In genomic region chr19:19668230-19669012, GRCh38 we compare ENCODE assay signal across 8 cellular contexts. TPM values are rescaled to one million over a fixed set of nuclear protein-coding genes. Genes with fewer than 3 reads are reported as not detected.
A peak's percentile ranks its signal among the peaks of the same experiment; 100 is the strongest.
DNase-seq lines count a peak whose midpoint lies in the region; ATAC-seq and TF ChIP-seq lines count a peak whose summit lies in the region.

Gene ZNF101 (plus strand): TSS chr19:19668839. CDS start chr19:19668964, 125 bp downstream.

- 14% methylated on average over 8 of the region's 36 CpGs for WGBS in right lobe of liver (ENCODE audit: insufficient coverage, low coverage, low lambda C conversion rate, missing lambda C conversion rate)

- H3K9me3 ChIP-seq in CD4-positive, alpha-beta memory T cell (ENCODE audit: control insufficient read depth in 1 of 2, low read length in 2 of 2) = no peaks in the 10 kb centered on the region
- no peaks in the 10 kb centered on the region for H3K9me3 ChIP-seq in right lobe of liver

- peaks cover 30 to 43% of the 10 kb centered on the region in 2 donors for H3K36me3 Mint-ChIP-seq in CD4-positive, alpha-beta memory T cell

- H3K4me3 ChIP-seq in CD4-positive, alpha-beta memory T cell (ENCODE audit: low read length in 2 of 2) = peak within 1 kb of the TSS; percentile 69 to 90
- H3K4me3 ChIP-seq in dorsolateral prefrontal cortex = peak within 1 kb of the TSS; percentile 50 to 99 (median 91)
- peak within 1 kb of the TSS; percentile 71 to 89 (median 73) for H3K4me3 ChIP-seq in right lobe of liver

- POLR2A ChIA-PET in CD4-positive, alpha-beta memory T cell (lab: Charles Lee; ENCODE audit: partially characterized antibody) = interaction anchor here (0.6 to 8.2 kb wide), 56 partner anchors 8 to 897 kb away, joined by 3 to 135 read pairs (median 5); partner anchors contain the start of genes CILP2, GATAD2A, GMIP and LPAR2

- intact Hi-C loops in CD4-positive, alpha-beta memory T cell (cut with micrococcal nuclease) = loop anchor here (1.0 to 10.0 kb wide), 6 partner anchors 65 to 264 kb away; partner anchors contain the start of genes GATAD2A, ZNF14, ZNF253 and ZNF93
- intact Hi-C loops in dorsolateral prefrontal cortex (cut with DNase I) = loop anchor here (5.0 to 10.0 kb wide), 2 partner anchors 66 to 199 kb away; partner anchors contain the start of genes ZNF14 (in 2 of the 2) and ZNF253 (in 1 of the 2)
- intact Hi-C loops in right lobe of liver (cut with DNase I) = no loop called here

- no peaks in the 10 kb centered on the region for H3K27me3 Mint-ChIP-seq in CD4-positive, alpha-beta memory T cell

- H3K4me1 ChIP-seq in CD4-positive, alpha-beta memory T cell (ENCODE audit: insufficient read depth, low read length) = peaks cover 43% of the 10 kb centered on the region
- no peaks in the 10 kb centered on the region for H3K4me1 ChIP-seq in right lobe of liver

- peak within 1 kb of the TSS; percentile 92 to 99 (median 96) for H3K27ac Mint-ChIP-seq in CD4-positive, alpha-beta memory T cell

- H3K4me1 Mint-ChIP-seq in CD4-positive, alpha-beta memory T cell = peaks cover 12 to 55% (median 29%) of the 10 kb centered on the region in 4 donors

- DNase-seq in CD4-positive, alpha-beta memory T cell = peak; percentile 95 to 96 (median 96)
- DNase-seq in HK-2 (ENCODE audit: unreplicated experiment) (peak; percentile 91), NCI-H82 treated with DMSO at 0.1 percent for 48 hours (lab: John Stamatoyannopoulos, UW; ENCODE audit: unreplicated experiment) (peak; percentile 91), dorsolateral prefrontal cortex (peak; percentile 91 to 97 (median 96)), right lobe of liver (peak; percentile 94 to 95 (median 95))
- DNase-seq in activated CD4-positive, alpha-beta T cell treated with anti-CD3 and anti-CD28 coated beads, Interleukin-2, amount 50 U/mL, for 48 hours = peak; percentile 95 to 98
- peak; percentile 96 for DNase-seq in stimulated activated CD4-positive, alpha-beta T cell treated with anti-CD3 and anti-CD28 coated beads, Interleukin-4, amount 100 ng/mL, for 24 hours

- H3K27ac ChIP-seq in CD4-positive, alpha-beta memory T cell (ENCODE audit: low read depth, low read length) = peak within 1 kb of the TSS; percentile 85
- H3K27ac ChIP-seq in dorsolateral prefrontal cortex = peak within 1 kb of the TSS in 55 of 59 donors; percentile 11 to 92 (median 75)
- H3K27ac ChIP-seq in right lobe of liver = peak within 1 kb of the TSS; percentile 50 to 71 (median 67)

- ATAC-seq in GM19455 (IDR thresholded peaks at IDR 0.05; ENCODE audit: unreplicated experiment) (peak; percentile 58), right lobe of liver (peak; percentile 83 to 85 (median 84))

- H3K27me3 ChIP-seq in CD4-positive, alpha-beta memory T cell (ENCODE audit: insufficient read depth, low read length) = no peaks in the 10 kb centered on the region
- no peaks in the 10 kb centered on the region for H3K27me3 ChIP-seq in dorsolateral prefrontal cortex
- H3K27me3 ChIP-seq in right lobe of liver = no peaks in the 10 kb centered on the region

- peak; percentile 52 for TF ChIP-seq POLR2A in right lobe of liver (IDR thresholded peaks at IDR 0.05)

- CTCF ChIA-PET in CD4-positive, alpha-beta memory T cell (lab: Charles Lee; ENCODE audit: partially characterized antibody) = interaction anchor here (1.0 to 2.3 kb wide), 3 partner anchors 65 to 153 kb away, joined by 3 to 6 read pairs (median 3); partner anchors contain the start of genes ZNF14 and ZNF506

- peaks cover 22% of the 10 kb centered on the region for H3K36me3 ChIP-seq in CD4-positive, alpha-beta memory T cell (ENCODE audit: insufficient read depth, low read length)
- H3K36me3 ChIP-seq in right lobe of liver = peaks cover 0 to 1% (median 0%) of the 10 kb centered on the region in 4 donors

- peak within 1 kb of the TSS; percentile 84 to 94 (median 92) for H3K4me3 Mint-ChIP-seq in CD4-positive, alpha-beta memory T cell

- TF ChIP-seq CTCF in dorsolateral prefrontal cortex (IDR thresholded peaks at IDR 0.05 in 54 of 56, conservative IDR thresholded peaks at IDR 0.05 in 2 of 56; ENCODE audit: low read depth in 1 of 56, partially characterized antibody in 56 of 56) = peak in 23 of 56 donors; percentile 9 to 43 (median 20)
- no peak for TF ChIP-seq CTCF in right lobe of liver (IDR thresholded peaks at IDR 0.05)

- H3K9me3 Mint-ChIP-seq in CD4-positive, alpha-beta memory T cell = peaks cover 0 to 26% (median 16%) of the 10 kb centered on the region in 8 donors

RNA-seq across cellular contexts. Expression of gene ZNF101, which starts in this region (rescaled TPM):
- 100 to 1,000 TPM; 152 to 156 TPM for total RNA-seq in CD4-positive, alpha-beta memory T cell
- 100 to 1,000 TPM in 1 of 2 donors, 10 to 100 TPM in 1; 97.3 to 113 TPM for polyA plus RNA-seq in CD4-positive, alpha-beta memory T cell
- total RNA-seq in dorsolateral prefrontal cortex (10 to 100 TPM in 24 of 120 experiments, 1 to 10 TPM in 96; 3.0 to 14.8 (median 7.9) TPM), right lobe of liver (1 to 10 TPM; 1.7 to 5.1 (median 3.0) TPM)

Comparison
In these comparisons a context has a peak if more than half of its experiments do, and no peak if none do; other contexts are left out.
1. Peak in every context shown above with its lines: DNase-seq, ATAC-seq, H3K4me3 ChIP-seq and H3K27ac ChIP-seq.
2. RNA of gene ZNF101 (total RNA-seq): 152 to 156 TPM in CD4-positive, alpha-beta memory T cell; 3.0 to 14.8 TPM in dorsolateral prefrontal cortex and 1.7 to 5.1 TPM in right lobe of liver; every median in the first group is over 4 times any median in the second.
3. intact Hi-C loops: an anchor here in CD4-positive, alpha-beta memory T cell (1.0 to 10.0 kb wide) and dorsolateral prefrontal cortex (5.0 to 10.0 kb wide); none called in right lobe of liver.